ENCODE assay signal across 8 cellular contexts in the genomic region with DNA sequence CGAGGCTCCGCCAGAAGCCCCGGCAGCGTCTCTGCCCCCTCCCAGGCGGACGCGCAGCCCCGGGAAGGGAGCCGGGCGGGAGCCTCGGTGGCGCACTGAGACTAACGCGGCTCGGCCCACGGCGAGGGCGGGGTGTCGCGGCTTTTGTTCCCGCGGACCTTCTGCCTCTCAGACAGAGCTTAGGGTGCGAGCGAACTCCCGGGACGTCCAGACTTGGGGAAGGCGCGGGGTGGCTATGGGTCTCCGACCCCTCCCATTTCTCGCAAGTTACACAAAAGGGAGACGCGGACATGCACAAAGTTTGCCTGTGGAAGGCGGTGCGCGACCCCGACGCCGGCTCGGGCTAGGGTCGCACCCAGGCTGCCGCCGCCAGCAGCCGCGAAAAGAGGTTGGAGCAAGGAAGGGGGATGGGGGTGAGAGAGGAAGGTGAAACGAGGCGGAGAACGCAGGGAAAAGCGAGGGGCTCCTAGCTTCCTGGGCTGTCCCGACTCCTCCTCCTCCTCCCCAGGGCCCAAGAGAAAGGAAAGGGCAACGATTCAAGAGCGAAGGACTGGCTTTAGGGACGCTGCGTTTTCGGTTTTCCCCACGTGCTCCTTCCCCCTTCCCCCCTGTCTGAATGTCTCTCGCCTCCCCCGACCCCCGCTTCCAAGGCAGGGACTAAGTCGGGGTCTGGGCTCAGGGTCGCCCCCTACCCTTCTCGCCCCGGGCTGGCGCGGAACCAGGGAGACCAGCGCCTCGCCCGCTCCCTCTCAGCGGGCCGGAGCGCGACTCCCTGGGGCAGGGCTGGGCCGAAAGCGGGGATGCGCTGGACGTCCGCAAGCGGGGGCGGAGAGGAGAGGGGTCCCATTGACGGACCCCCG. TPM values are rescaled to one million over a fixed set of nuclear protein-coding genes. Genes with fewer than 3 reads are reported as not detected.
DNase-seq lines count a peak whose midpoint lies in the region; ATAC-seq and TF ChIP-seq lines count a peak whose summit lies in the region.

No MANE protein-coding gene starts in this region.

- peak overlapping the region; percentile 71 to 93 for H3K27ac Mint-ChIP-seq in activated naive CD4-positive, alpha-beta T cell treated with anti-CD3 and anti-CD28 coated beads, Interleukin-2, amount 50 U/mL, for 72 hours

- TF ChIP-seq CTCF in upper lobe of right lung (IDR thresholded peaks at IDR 0.05): no peak

- H3K4me1 ChIP-seq in HUES6 (ENCODE audit: control insufficient read depth, insufficient read depth, low read length) (peaks cover 40% of the 10 kb centered on the region), upper lobe of right lung (peaks cover 24% of the 10 kb centered on the region)

- H3K4me3 ChIP-seq in HUES6 (ENCODE audit: low read depth, low read length) (peak overlapping the region; percentile 92), upper lobe of right lung (peak overlapping the region; percentile 93)

- H3K9me3 Mint-ChIP-seq in activated naive CD4-positive, alpha-beta T cell treated with anti-CD3 and anti-CD28 coated beads, Interleukin-2, amount 50 U/mL, for 72 hours: no peaks in the 10 kb centered on the region

- intact Hi-C loops in head of caudate nucleus (cut with DNase I): loop anchor here (5.0 to 10.0 kb wide), 3 partner anchors 55 to 435 kb away; a partner anchor contains a TSS
- intact Hi-C loops in upper lobe of right lung (cut with DNase I): loop anchor here (10.0 kb wide), 1 partner anchor 285 kb away; no protein-coding TSS in a partner anchor

- H3K27ac ChIP-seq in HUES6 (ENCODE audit: low read depth, low read length): peak overlapping the region; percentile 84
- H3K27ac ChIP-seq in upper lobe of right lung: peak overlapping the region; percentile 85

- peaks cover 5% of the 10 kb centered on the region; the same call in 1 of the 2 replicates for H3K27me3 ChIP-seq in HUES6 (ENCODE audit: control insufficient read depth, insufficient read depth, low read length)
- no peaks in the 10 kb centered on the region for H3K27me3 ChIP-seq in upper lobe of right lung

- H3K9ac ChIP-seq in HUES6 (ENCODE audit: low read length): peak overlapping the region; percentile 93

- peaks cover 9 to 12% of the 10 kb centered on the region in 2 donors for H3K36me3 Mint-ChIP-seq in activated naive CD4-positive, alpha-beta T cell treated with anti-CD3 and anti-CD28 coated beads, Interleukin-2, amount 50 U/mL, for 72 hours

- peaks cover 4% of the 10 kb centered on the region; the same call in 1 of the 2 replicates for H3K36me3 ChIP-seq in HUES6 (ENCODE audit: control insufficient read depth, insufficient read depth, low read length)
- no peaks in the 10 kb centered on the region for H3K36me3 ChIP-seq in upper lobe of right lung

- ATAC-seq in GM21529 (IDR thresholded peaks at IDR 0.05; ENCODE audit: unreplicated experiment) (peak; percentile 35), upper lobe of right lung (peak; percentile 67)
- ATAC-seq in activated naive CD4-positive, alpha-beta T cell treated with anti-CD3 and anti-CD28 coated beads, Interleukin-2, amount 50 U/mL, for 72 hours: peak; percentile 51 to 53

- no peaks in the 10 kb centered on the region for H3K9me3 ChIP-seq in HUES6 (ENCODE audit: control insufficient read depth, insufficient read depth, low read depth, low read length)
- no peaks in the 10 kb centered on the region for H3K9me3 ChIP-seq in upper lobe of right lung

- DNase-seq in DMS 273 treated with DMSO at 0.1 percent for 48 hours (lab: John Stamatoyannopoulos, UW): peak; percentile 15
- DNase-seq in RPMI8226: peak; percentile 79
- peak; percentile 61 to 62 for DNase-seq in activated naive CD4-positive, alpha-beta T cell treated with anti-CD3 and anti-CD28 coated beads, Interleukin-2, amount 50 U/mL, for 72 hours (ENCODE audit: low spot score in 2 of 2)
- DNase-seq in head of caudate nucleus: peak; percentile 21 to 89 (median 76)
- peak in 52 of 56 donors; percentile 12 to 90 (median 68) for DNase-seq in nucleus accumbens (lab: John Stamatoyannopoulos, UW)
- peak; percentile 82 for DNase-seq in upper lobe of right lung

RNA-seq across cellular contexts. Expression of a gene that starts 0.7 kb away (rescaled TPM):
- total RNA-seq in activated naive CD4-positive, alpha-beta T cell treated with anti-CD3 and anti-CD28 coated beads, Interleukin-2, amount 50 U/mL, for 72 hours: 10 to 100 TPM; 38.5 to 81.4 TPM
- 480 TPM for total RNA-seq in upper lobe of right lung

Comparison
In these comparisons a context has a peak if more than half of its experiments do, and no peak if none do; other contexts are left out.
1. Peak in every context shown above with its lines: DNase-seq, ATAC-seq, H3K4me3 ChIP-seq and H3K27ac ChIP-seq.
2. DNase-seq: peak in every context shown above with its lines; median percentile 82 in upper lobe of right lung; 79 in RPMI8226; 76 in head of caudate nucleus; 68 in nucleus accumbens; 62 in activated naive CD4-positive, alpha-beta T cell treated with anti-CD3 and anti-CD28 coated beads, Interleukin-2, amount 50 U/mL, for 72 hours; 15 in DMS 273 treated with DMSO at 0.1 percent for 48 hours.